ENCODE assay signal across 31 cellular contexts in the genomic region with DNA sequence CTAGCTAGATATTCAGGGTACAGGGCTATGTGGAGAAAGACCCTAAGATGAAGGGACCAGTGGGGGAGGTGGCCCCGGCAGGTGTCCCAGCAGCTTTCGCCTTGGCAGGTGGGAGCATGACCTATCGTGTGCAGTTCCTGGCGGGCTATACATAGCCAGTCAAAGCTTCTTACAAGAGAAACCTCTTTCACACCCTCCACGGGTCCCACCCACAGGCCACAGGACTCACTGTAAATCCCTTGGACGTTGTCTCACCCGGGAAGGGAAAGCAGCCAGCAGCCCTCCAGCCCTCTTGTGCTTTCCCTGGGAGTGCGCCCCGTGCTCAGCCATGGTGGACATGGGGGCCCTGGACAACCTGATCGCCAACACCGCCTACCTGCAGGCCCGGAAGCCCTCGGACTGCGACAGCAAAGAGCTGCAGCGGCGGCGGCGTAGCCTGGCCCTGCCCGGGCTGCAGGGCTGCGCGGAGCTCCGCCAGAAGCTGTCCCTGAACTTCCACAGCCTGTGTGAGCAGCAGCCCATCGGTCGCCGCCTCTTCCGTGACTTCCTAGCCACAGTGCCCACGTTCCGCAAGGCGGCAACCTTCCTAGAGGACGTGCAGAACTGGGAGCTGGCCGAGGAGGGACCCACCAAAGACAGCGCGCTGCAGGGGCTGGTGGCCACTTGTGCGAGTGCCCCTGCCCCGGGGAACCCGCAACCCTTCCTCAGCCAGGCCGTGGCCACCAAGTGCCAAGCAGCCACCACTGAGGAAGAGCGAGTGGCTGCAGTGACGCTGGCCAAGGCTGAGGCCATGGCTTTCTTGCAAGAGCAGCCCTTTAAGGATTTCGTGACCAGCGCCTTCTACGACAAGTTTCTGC. TPM values are rescaled to one million over a fixed set of nuclear protein-coding genes. Genes with fewer than 3 reads are reported as not detected.
"Had no signal": no experiment of that assay in that cellular context is flagged by ENCODE, and none has a peak within 500 bp of the region (broad histone marks: within the 10 kb centered on the region; RNA-seq: fewer than 3 reads in every experiment).

No MANE protein-coding gene starts in this region.

- H3K36me3 ChIP-seq: colonic mucosa, gastrocnemius medialis, neutrophil, pancreas, right lobe of liver, stomach, thyroid gland, vagina had no signal

- H3K4me3 ChIP-seq: colonic mucosa, gastrocnemius medialis, lung, pancreas, right lobe of liver, smooth muscle cell, stomach, thyroid gland, vagina had no signal

- DNase-seq: colonic mucosa; effector memory CD4-positive, alpha-beta T cell; foreskin fibroblast; gastrocnemius medialis; head of caudate nucleus; midbrain; naive thymus-derived CD8-positive, alpha-beta T cell; nephron progenitor cell; right lobe of liver; stimulated activated CD4-positive, alpha-beta T cell treated with anti-CD3 and anti-CD28 coated beads, Interleukin-12 subunit alpha, Interleukin-12 subunit beta, amount 100 ng/mL, for 4 hours; stimulated activated CD4-positive, alpha-beta T cell treated with anti-CD3 and anti-CD28 coated beads, Interleukin-1b, Interleukin-23, amount 100 ng/mL, for 48 hours; stimulated activated CD4-positive, alpha-beta T cell treated with anti-CD3 and anti-CD28 coated beads, Interleukin-4, amount 100 ng/mL, for 1 hour; stimulated activated CD8-positive, alpha-beta memory T cell treated with anti-CD3 and anti-CD28 coated beads, Interleukin-4, amount 100 ng/mL, for 48 hours; stimulated activated naive CD4-positive, alpha-beta T cell treated with Interleukin-2 at 50 U/mL for 16 hours; stomach; thyroid gland; trophoblast cell had no signal

- ATAC-seq: gastrocnemius medialis; left lobe of liver; naive thymus-derived CD8-positive, alpha-beta T cell; pancreas had no signal

- H3K27me3 ChIP-seq: colonic mucosa, gastrocnemius medialis, neutrophil, pancreas, right lobe of liver, stomach, thyroid gland, vagina had no signal

- H3K27ac ChIP-seq: colonic mucosa, gastrocnemius medialis, neutrophil, pancreas, right lobe of liver, stomach, thyroid gland, vagina had no signal

- H3K4me1 ChIP-seq: colonic mucosa, gastrocnemius medialis, pancreas, right lobe of liver, stomach, thyroid gland, vagina had no signal

- H3K9me3 ChIP-seq: colonic mucosa, gastrocnemius medialis, neutrophil, pancreas, right lobe of liver, stomach, thyroid gland, vagina had no signal

- H3K4me2 ChIP-seq: smooth muscle cell had no signal

- FAIRE-seq: endothelial cell of umbilical vein, keratinocyte, pancreas had no signal

RNA-seq across cellular contexts. Expression of a gene that starts 15.0 kb away (rescaled TPM):
- total RNA-seq: chondrocyte, colonic mucosa, endothelial cell of umbilical vein, epithelial cell of proximal tubule, glomerular endothelial cell, left lobe of liver, mucosa of gallbladder, pancreas, smooth muscle cell, thyroid gland, ureter had no signal
- polyA plus RNA-seq: endothelial cell of umbilical vein; keratinocyte; liver; naive thymus-derived CD8-positive, alpha-beta T cell; smooth muscle cell had no signal
